In genomic region chr4:73619351-73619750, GRCh38 we compare ENCODE assay signal across 17 cellular contexts. TPM values are rescaled to one million over a fixed set of nuclear protein-coding genes. Genes with fewer than 3 reads are reported as not detected.
DNase-seq lines count a peak whose midpoint lies in the region; ATAC-seq and TF ChIP-seq lines count a peak whose summit lies in the region.
"Had no signal": no experiment of that assay in that cellular context is flagged by ENCODE, and none has a peak within 500 bp of the region (broad histone marks: within the 10 kb centered on the region; RNA-seq: fewer than 3 reads in every experiment).

No MANE protein-coding gene starts in this region.

- H3K4me1 Mint-ChIP-seq in IgD-negative memory B cell = peaks cover 18 to 42% (median 23%) of the 10 kb centered on the region in 3 donors
- peaks cover 20% of the 10 kb centered on the region for H3K4me1 Mint-ChIP-seq in stimulated activated memory B cell treated with anti-CD40 and anti-IgM and Interleukin-4, amounts not matched to agents 10 μg/mL and 1 μg/mL and 100 μg/mL, for 72 hours
- H3K4me1 Mint-ChIP-seq: stimulated activated effector memory CD8-positive, alpha-beta T cell treated with anti-CD3 and anti-CD28 coated beads, Interleukin-12 subunit alpha, Interleukin-12 subunit beta, amount 100 ng/mL, for 72 hours had no signal

- peak overlapping the region; percentile 42 for H3K4me3 ChIP-seq in colonic mucosa
- H3K4me3 ChIP-seq: gastrocnemius medialis, SJSA1 had no signal

- no peaks in the 10 kb centered on the region for H3K36me3 ChIP-seq in colonic mucosa
- H3K36me3 ChIP-seq: gastrocnemius medialis, SJSA1 had no signal

- no peak for ATAC-seq in stimulated activated memory B cell treated with anti-CD40 and anti-IgM and Interleukin-4, amounts not matched to agents 10 μg/mL and 1 μg/mL and 100 μg/mL, for 72 hours
- ATAC-seq in HG03025 (IDR thresholded peaks at IDR 0.05; ENCODE audit: low FRiP score, unreplicated experiment) = no peak
- ATAC-seq: gastrocnemius medialis had no signal

- H3K36me3 Mint-ChIP-seq in IgD-negative memory B cell = peaks cover 2% of the 10 kb centered on the region
- H3K36me3 Mint-ChIP-seq in stimulated activated memory B cell treated with anti-CD40 and anti-IgM and Interleukin-4, amounts not matched to agents 10 μg/mL and 1 μg/mL and 100 μg/mL, for 72 hours = no peaks in the 10 kb centered on the region
- H3K36me3 Mint-ChIP-seq: brain; stimulated activated effector memory CD8-positive, alpha-beta T cell treated with anti-CD3 and anti-CD28 coated beads, Interleukin-12 subunit alpha, Interleukin-12 subunit beta, amount 100 ng/mL, for 72 hours had no signal

- DNase-seq in NCI-H526 treated with DMSO at 0.1 percent for 48 hours (lab: John Stamatoyannopoulos, UW) = peak; percentile 69
- no peak for DNase-seq in colonic mucosa
- no peak for DNase-seq in stimulated activated CD4-positive, alpha-beta T cell treated with anti-CD3 and anti-CD28 coated beads, Interleukin-1b, Interleukin-23, amount 100 ng/mL, for 48 hours
- DNase-seq in SKM-1 treated with dmso at 0.1 percent for 144 hours (lab: John Stamatoyannopoulos, UW; ENCODE audit: unreplicated experiment) = no peak
- DNase-seq: activated naive CD4-positive, alpha-beta T cell; effector memory CD4-positive, alpha-beta T cell; gastrocnemius medialis; GF-D8; retina; stimulated activated CD4-positive, alpha-beta T cell treated with anti-CD3 and anti-CD28 coated beads, Interleukin-4, amount 100 ng/mL, for 24 hours had no signal

- no peaks in the 10 kb centered on the region for H3K4me1 ChIP-seq in colonic mucosa
- H3K4me1 ChIP-seq: SJSA1 had no signal

- H3K9me3 Mint-ChIP-seq in IgD-negative memory B cell = no peaks in the 10 kb centered on the region
- H3K9me3 Mint-ChIP-seq in stimulated activated memory B cell treated with anti-CD40 and anti-IgM and Interleukin-4, amounts not matched to agents 10 μg/mL and 1 μg/mL and 100 μg/mL, for 72 hours = no peaks in the 10 kb centered on the region
- H3K9me3 Mint-ChIP-seq: brain had no signal

- peak overlapping the region; percentile 82 for H3K27ac ChIP-seq in colonic mucosa
- H3K27ac ChIP-seq: C4-2B, gastrocnemius medialis, SJSA1 had no signal

- no peaks in the 10 kb centered on the region for H3K27me3 ChIP-seq in colonic mucosa
- H3K27me3 ChIP-seq: SJSA1 had no signal

- H3K27ac Mint-ChIP-seq in IgD-negative memory B cell = peak overlapping the region in 2 of 3 donors; percentile 76 to 84
- no peak overlapping the region for H3K27ac Mint-ChIP-seq in stimulated activated memory B cell treated with anti-CD40 and anti-IgM and Interleukin-4, amounts not matched to agents 10 μg/mL and 1 μg/mL and 100 μg/mL, for 72 hours
- H3K27ac Mint-ChIP-seq: stimulated activated effector memory CD8-positive, alpha-beta T cell treated with anti-CD3 and anti-CD28 coated beads, Interleukin-12 subunit alpha, Interleukin-12 subunit beta, amount 100 ng/mL, for 72 hours had no signal

- peaks cover 7% of the 10 kb centered on the region for H3K27me3 Mint-ChIP-seq in IgD-negative memory B cell
- H3K27me3 Mint-ChIP-seq in stimulated activated memory B cell treated with anti-CD40 and anti-IgM and Interleukin-4, amounts not matched to agents 10 μg/mL and 1 μg/mL and 100 μg/mL, for 72 hours = peaks cover 6% of the 10 kb centered on the region

- H3K9me3 ChIP-seq in colonic mucosa = no peaks in the 10 kb centered on the region
- H3K9me3 ChIP-seq: gastrocnemius medialis, SJSA1 had no signal

- H3K9ac ChIP-seq in colonic mucosa (ENCODE audit: low read depth in 2 of 2, low read length in 2 of 2) = peak overlapping the region in 1 of 2 donors; percentile 52

- no peak for TF ChIP-seq CTCF in colonic mucosa (IDR thresholded peaks at IDR 0.05)

- intact Hi-C loops in colonic mucosa (cut with DNase I) = no loop called here

- peak overlapping the region; percentile 89 to 98 (median 94) for H3K4me3 Mint-ChIP-seq in IgD-negative memory B cell
- H3K4me3 Mint-ChIP-seq in stimulated activated memory B cell treated with anti-CD40 and anti-IgM and Interleukin-4, amounts not matched to agents 10 μg/mL and 1 μg/mL and 100 μg/mL, for 72 hours = peak overlapping the region; percentile 73
- H3K4me3 Mint-ChIP-seq: stimulated activated effector memory CD8-positive, alpha-beta T cell treated with anti-CD3 and anti-CD28 coated beads, Interleukin-12 subunit alpha, Interleukin-12 subunit beta, amount 100 ng/mL, for 72 hours had no signal

RNA-seq across cellular contexts. Expression of gene RASSF6, which starts 0.9 kb away (rescaled TPM):
- polyA plus RNA-seq in IgD-negative memory B cell = 10.8 TPM
- total RNA-seq in colonic mucosa = 10 to 100 TPM; 13.8 to 38.9 TPM
- total RNA-seq: SJSA1 had no signal
